ENCODE assay signal across 14 cellular contexts in genomic region chr12:34403706-34404376, GRCh38.
DNase-seq lines count a peak whose midpoint lies in the region; ATAC-seq and TF ChIP-seq lines count a peak whose summit lies in the region.
"Had no signal": no experiment of that assay in that cellular context is flagged by ENCODE, and none has a peak within 500 bp of the region (broad histone marks: within the 10 kb centered on the region; RNA-seq: fewer than 3 reads in every experiment).

No MANE protein-coding gene starts in this region.

- intact Hi-C loops in stomach (cut with DNase I; ENCODE audit: low total_unique reads) = no loop called here

- H3K27me3 ChIP-seq in SK-N-SH (ENCODE audit: insufficient read depth) (no peaks in the 10 kb centered on the region; the same call in 1 of the 2 replicates), stomach (no peaks in the 10 kb centered on the region)

- TF ChIP-seq CTCF in SK-N-SH (IDR thresholded peaks at IDR 0.05) = no peak
- TF ChIP-seq CTCF in stomach (IDR thresholded peaks at IDR 0.05) = no peak

- no peaks in the 10 kb centered on the region for H4K20me1 ChIP-seq in SK-N-SH (ENCODE audit: insufficient read depth)

- no peak for TF ChIP-seq RAD21 in SK-N-SH (IDR thresholded peaks at IDR 0.05; ENCODE audit: low read length)

- CTCF ChIA-PET in SK-N-SH (lab: Yijun Ruan, JAX) = no interaction called here

- TF ChIP-seq EP300 in SK-N-SH (IDR thresholded peaks at IDR 0.05; ENCODE audit: borderline replicate concordance in 1 of 2, low read depth in 1 of 2, low read length in 1 of 2) (no peak), stomach (IDR thresholded peaks at IDR 0.05) (no peak)

- no peak for TF ChIP-seq POLR2A in stomach (IDR thresholded peaks at IDR 0.05)

- H3K9me3 ChIP-seq in SK-N-SH (0 out of 2 replicates have a peak, but pooled peaks cover 5% of the 10 kb centered on the region), stomach (peaks cover 32 to 100% (median 98%) of the 10 kb centered on the region in 4 donors)

- H2AFZ ChIP-seq in SK-N-SH (ENCODE audit: low read depth) = no peak overlapping the region

- H3F3A ChIP-seq in SK-N-SH (replicated peaks; ENCODE audit: insufficient read depth) = no peaks in the 10 kb centered on the region

- H3K79me2 ChIP-seq in SK-N-SH (ENCODE audit: insufficient read depth) = no peaks in the 10 kb centered on the region

- H3K4me3 ChIP-seq in SK-N-SH (ENCODE audit: low read depth in 2 of 2, low read length in 1 of 2) = no peak overlapping the region
- H3K4me3 ChIP-seq in stomach = no peak overlapping the region
- H3K4me3 ChIP-seq: skin epidermis had no signal

- 5% methylated on average over 15 of the region's 19 CpGs for WGBS in SK-N-SH (ENCODE audit: low lambda C conversion rate)
- 49 to 60% (median 57%) methylated on average over 19 of the region's 19 CpGs for WGBS in stomach, 5 donors

- H3K4me1 ChIP-seq in SK-N-SH (ENCODE audit: control insufficient read depth in 1 of 2, insufficient read depth in 2 of 2, low read depth in 1 of 2, low read length in 1 of 2) (no peaks in the 10 kb centered on the region), stomach (no peaks in the 10 kb centered on the region)

- POLR2A ChIA-PET in SK-N-SH (lab: Yijun Ruan, JAX) = no interaction called here

- H3K9ac ChIP-seq in SK-N-SH = no peak overlapping the region

- H3K36me3 ChIP-seq in SK-N-SH (replicated peaks in 1 of 2; ENCODE audit: control insufficient read depth in 1 of 2, insufficient read depth in 2 of 2, low read length in 1 of 2) (no peaks in the 10 kb centered on the region), stomach (no peaks in the 10 kb centered on the region)

- H3K9me2 ChIP-seq in SK-N-SH = no peaks in the 10 kb centered on the region

- DNase-seq in SK-N-SH (peak; percentile 0), iPS-NIHi11 (ENCODE audit: low spot score) (peak; percentile 1), stomach (peak; percentile 17), GDM1 (lab: John Stamatoyannopoulos, UW) (no peak), DMS53 (lab: John Stamatoyannopoulos, UW) (no peak), NCI-H2029 (lab: John Stamatoyannopoulos, UW) (no peak)
- DNase-seq in activated CD8-positive, alpha-beta memory T cell treated with anti-CD3 and anti-CD28 coated beads, Interleukin-2, amount 50 U/mL, for 4 hours = peak; percentile 6
- DNase-seq: COR-L47, SW 1271 had no signal

- no peak overlapping the region for H3K27ac ChIP-seq in SK-N-SH (ENCODE audit: low read depth in 2 of 2, low read length in 1 of 2)
- H3K27ac ChIP-seq in stomach = no peak overlapping the region
- H3K27ac ChIP-seq: 22Rv1, skin epidermis had no signal

- H3K4me2 ChIP-seq in SK-N-SH = no peak overlapping the region

- no peak for ATAC-seq in SK-N-SH treated with all-trans-retinoic acid at 6 μM for 48 hours
- ATAC-seq: activated naive CD4-positive, alpha-beta T cell treated with anti-CD3 and anti-CD28 coated beads, Interleukin-2, amount 50 U/mL, for 72 hours; naive thymus-derived CD8-positive, alpha-beta T cell had no signal

TF ChIP-seq in SK-N-SH, 30 proteins besides CTCF, POLR2A, EP300 and RAD21 (continues in another document):
- TF ChIP-seq TAF1 (IDR thresholded peaks at IDR 0.05; ENCODE audit: borderline replicate concordance, low read depth, low read length) (no peak), YY1 (IDR thresholded peaks at IDR 0.05; ENCODE audit: low read depth) (no peak), CHD2 (IDR thresholded peaks at IDR 0.05; ENCODE audit: low read length, partially characterized antibody) (no peak), TCF12 (IDR thresholded peaks at IDR 0.05) (no peak), RXRA (IDR thresholded peaks at IDR 0.05; ENCODE audit: borderline replicate concordance, low read depth) (no peak), REST (IDR thresholded peaks at IDR 0.05; ENCODE audit: low read depth, low read length) (no peak), RFX5 (IDR thresholded peaks at IDR 0.05; ENCODE audit: low read length) (no peak), GABPA (IDR thresholded peaks at IDR 0.05; ENCODE audit: low read depth) (no peak), FOXJ3 (CRISPR knock-in tag; IDR thresholded peaks at IDR 0.05) (no peak)

TF ChIP-seq in SK-N-SH treated with all-trans-retinoic acid at 6 μM for 48 hours, 23 proteins besides CTCF, POLR2A, EP300 and RAD21:
- TF ChIP-seq ZFP30 (CRISPR knock-in tag; IDR thresholded peaks at IDR 0.05) (no peak), ISL1 (CRISPR knock-in tag; IDR thresholded peaks at IDR 0.05) (no peak), ZNF8 (CRISPR knock-in tag; IDR thresholded peaks at IDR 0.05) (no peak), BACH2 (CRISPR knock-in tag; IDR thresholded peaks at IDR 0.05; ENCODE audit: borderline replicate concordance) (no peak), CSDC2 (CRISPR knock-in tag; IDR thresholded peaks at IDR 0.05) (no peak), TOX (CRISPR knock-in tag; IDR thresholded peaks at IDR 0.05; ENCODE audit: borderline replicate concordance) (no peak), POU6F1 (CRISPR knock-in tag; IDR thresholded peaks at IDR 0.05; ENCODE audit: borderline replicate concordance, low read depth) (no peak)
- TF ChIP-seq, protein P1, sequence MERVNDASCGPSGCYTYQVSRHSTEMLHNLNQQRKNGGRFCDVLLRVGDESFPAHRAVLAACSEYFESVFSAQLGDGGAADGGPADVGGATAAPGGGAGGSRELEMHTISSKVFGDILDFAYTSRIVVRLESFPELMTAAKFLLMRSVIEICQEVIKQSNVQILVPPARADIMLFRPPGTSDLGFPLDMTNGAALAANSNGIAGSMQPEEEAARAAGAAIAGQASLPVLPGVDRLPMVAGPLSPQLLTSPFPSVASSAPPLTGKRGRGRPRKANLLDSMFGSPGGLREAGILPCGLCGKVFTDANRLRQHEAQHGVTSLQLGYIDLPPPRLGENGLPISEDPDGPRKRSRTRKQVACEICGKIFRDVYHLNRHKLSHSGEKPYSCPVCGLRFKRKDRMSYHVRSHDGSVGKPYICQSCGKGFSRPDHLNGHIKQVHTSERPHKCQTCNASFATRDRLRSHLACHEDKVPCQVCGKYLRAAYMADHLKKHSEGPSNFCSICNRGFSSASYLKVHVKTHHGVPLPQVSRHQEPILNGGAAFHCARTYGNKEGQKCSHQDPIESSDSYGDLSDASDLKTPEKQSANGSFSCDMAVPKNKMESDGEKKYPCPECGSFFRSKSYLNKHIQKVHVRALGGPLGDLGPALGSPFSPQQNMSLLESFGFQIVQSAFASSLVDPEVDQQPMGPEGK (CRISPR knock-in tag; IDR thresholded peaks at IDR 0.05; ENCODE audit: borderline replicate concordance) = no peak

Comparison
In these comparisons a context has a peak if more than half of its experiments do, and no peak if none do; other contexts are left out.
1. DNase-seq: peak in SK-N-SH (single experiment), activated CD8-positive, alpha-beta memory T cell treated with anti-CD3 and anti-CD28 coated beads, Interleukin-2, amount 50 U/mL, for 4 hours (single experiment), iPS-NIHi11 (single experiment) and stomach (single experiment); none in GDM1 (single experiment), DMS53 (single experiment) and NCI-H2029 (single experiment).